Comparison of ENCODE assay signal across 7 cellular contexts in the genomic region with DNA sequence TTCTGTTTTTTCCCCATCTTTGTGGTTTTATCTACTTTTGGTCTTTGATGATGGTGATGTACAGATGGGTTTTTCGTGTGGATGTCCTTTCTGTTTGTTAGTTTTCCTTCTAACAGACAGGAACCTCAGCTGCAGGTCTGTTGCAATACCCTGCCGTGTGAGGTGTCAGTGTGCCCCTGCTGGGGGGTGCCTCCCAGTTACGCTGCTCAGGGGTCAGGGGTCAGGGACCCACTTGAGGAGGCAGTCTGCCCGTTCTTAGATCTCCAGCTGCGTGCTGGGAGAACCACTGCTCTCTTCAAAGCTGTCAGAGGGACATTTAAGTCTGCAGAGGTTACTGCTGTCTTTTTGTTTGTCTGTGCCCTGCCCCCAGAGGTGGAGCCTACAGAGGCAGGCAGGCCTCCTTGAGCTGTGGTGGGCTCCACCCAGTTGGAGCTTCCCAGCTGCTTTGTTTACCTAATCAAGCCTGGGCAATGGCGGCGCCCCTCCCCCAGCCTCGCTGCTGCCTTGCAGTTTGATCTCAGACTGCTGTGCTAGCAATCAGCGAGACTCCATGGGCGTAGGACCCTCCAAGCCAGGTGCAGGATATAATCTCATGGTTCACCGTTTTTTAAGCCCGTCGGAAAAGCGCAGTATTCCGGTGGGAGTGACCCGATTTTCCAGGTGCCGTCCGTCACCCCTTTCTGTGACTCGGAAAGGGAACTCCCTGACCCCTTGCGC.
DNase-seq lines count a peak whose midpoint lies in the region; ATAC-seq and TF ChIP-seq lines count a peak whose summit lies in the region.
"Not testable (repeated sequence)": the region's sequence is repeated elsewhere in the genome, so short reads cannot be mapped to it uniquely, and the experiment has no call there.

No MANE protein-coding gene starts in this region.

- peak overlapping the region; percentile 62 for H4K12ac ChIP-seq in trophoblast cell (ENCODE audit: low read depth, low read length)

- CTCF ChIA-PET in mammary epithelial cell (lab: Charles Lee; ENCODE audit: low non-redundant PET): not testable (repeated sequence)

- not testable (repeated sequence) for H3K27me3 Mint-ChIP-seq in H9 (ENCODE audit: low read depth)

- H3K9me3 Mint-ChIP-seq in H9: not testable (repeated sequence)

- H3K4ac ChIP-seq in H9 (ENCODE audit: low read depth, low read length); mesendoderm (ENCODE audit: low read depth, low read length); trophoblast cell (ENCODE audit: low read depth, low read length): not testable (repeated sequence)

- not testable (repeated sequence) for H4K5ac ChIP-seq in H9 (ENCODE audit: insufficient read length, low read depth, low read length); mesendoderm (ENCODE audit: low read length)

- not testable (repeated sequence) for H2BK12ac ChIP-seq in H9 (ENCODE audit: insufficient read length, low read depth, low read length); trophoblast cell (ENCODE audit: low read length)

- not testable (repeated sequence) for H2BK5ac ChIP-seq in H9 (ENCODE audit: insufficient read length, low read length); mesendoderm (ENCODE audit: low read length); trophoblast cell (ENCODE audit: low read depth, low read length, poor library complexity)

- TF ChIP-seq CTCF in H9 (conservative IDR thresholded peaks at IDR 0.05); mammary epithelial cell (conservative IDR thresholded peaks at IDR 0.05 in 1 of 2, IDR thresholded peaks at IDR 0.05 in 1 of 2; ENCODE audit: extremely low read depth in 1 of 2, insufficient read depth in 1 of 2, low read depth in 1 of 2, low read length in 2 of 2): not testable (repeated sequence)

- H3K4me3 ChIP-seq in mammary epithelial cell (replicated peaks in 1 of 3; ENCODE audit: insufficient read depth in 1 of 3, low read depth in 2 of 3, low read length in 3 of 3) (peak overlapping the region in 2 of 3 experiments; percentile 47 to 51), iPS DF 6.9 (ENCODE audit: low read length) (peak overlapping the region; percentile 69; the same call in 1 of the 2 replicates), trophoblast cell (ENCODE audit: low read depth, low read length) (peak overlapping the region; percentile 60)
- not testable (repeated sequence) for H3K4me3 ChIP-seq in mesendoderm (ENCODE audit: low read length)

- not testable (repeated sequence) for H2BK120ac ChIP-seq in H9 (ENCODE audit: low read depth, low read length, poor library complexity, severe bottlenecking); mesendoderm (ENCODE audit: low read depth, low read length); trophoblast cell (ENCODE audit: insufficient read depth, low read length, poor library complexity)

- H3K79me2 ChIP-seq in H9 (ENCODE audit: insufficient read depth, low read length); mammary epithelial cell (ENCODE audit: insufficient read depth, low read length); mesendoderm (ENCODE audit: control insufficient read depth, insufficient read depth, low read length); trophoblast cell (ENCODE audit: control insufficient read depth, insufficient read depth, low read length, poor library complexity): not testable (repeated sequence)

- H4K8ac ChIP-seq in H9 (replicated peaks; ENCODE audit: insufficient read length, low read depth, low read length); mesendoderm (ENCODE audit: low read depth, low read length): not testable (repeated sequence)
- peak overlapping the region; percentile 65 for H4K8ac ChIP-seq in trophoblast cell (ENCODE audit: low read depth, low read length)

- H3K27me3 ChIP-seq in H9 (ENCODE audit: insufficient read depth, low read length); mammary epithelial cell (ENCODE audit: insufficient read depth, low read length); iPS DF 6.9 (ENCODE audit: control insufficient read depth, insufficient read depth, low read length); mesendoderm (ENCODE audit: insufficient read depth, low read length, poor library complexity); trophoblast cell (ENCODE audit: insufficient read depth, low read length): not testable (repeated sequence)

- DNase-seq in H9 (peak; percentile 63), NCI-H69 (lab: John Stamatoyannopoulos, UW) (peak; percentile 41), Right ventricle myocardium inferior (ENCODE audit: missing footprints) (peak; percentile 30), mesendoderm (peak; percentile 56), trophoblast cell (peak in 1 of 2 donors; percentile 23)
- not testable (repeated sequence) for DNase-seq in mammary epithelial cell; iPS DF 6.9 (ENCODE audit: low read depth, low spot score)

- intact Hi-C loops in mammary epithelial cell (cut with micrococcal nuclease); Right ventricle myocardium inferior (cut with DNase I): not testable (repeated sequence)

- H3K36me3 ChIP-seq in mammary epithelial cell (ENCODE audit: insufficient read depth, low read length); iPS DF 6.9 (ENCODE audit: control insufficient read depth, insufficient read depth, low read length); mesendoderm (ENCODE audit: control insufficient read depth, insufficient read depth, low read length); trophoblast cell (ENCODE audit: control insufficient read depth in 1 of 2, insufficient read depth in 2 of 2, low read length in 2 of 2): not testable (repeated sequence)

- H3K9me3 ChIP-seq in H9 (ENCODE audit: control insufficient read depth, low read depth, low read length); mammary epithelial cell (replicated peaks; ENCODE audit: insufficient read depth, low read length); iPS DF 6.9 (ENCODE audit: control insufficient read depth, insufficient read depth, low read length); trophoblast cell (ENCODE audit: insufficient read depth, low read depth, low read length): not testable (repeated sequence)

- H3K23me2 ChIP-seq in H9 (ENCODE audit: insufficient read length, low read depth, low read length, poor library complexity, severe bottlenecking): not testable (repeated sequence)

- H3K4me1 Mint-ChIP-seq in H9: not testable (repeated sequence)

- dilution Hi-C loops in mammary epithelial cell (cut with HindIII; ENCODE audit: low sequenced_read_pairs): not testable (repeated sequence)

- H2BK15ac ChIP-seq in H9 (ENCODE audit: low read depth, low read length); mesendoderm (replicated peaks; ENCODE audit: low read depth): not testable (repeated sequence)

- not testable (repeated sequence) for BruUV-seq in mammary epithelial cell (replicated peaks; lab: Mats Ljungman, UMichigan)

- WGBS in H9 (ENCODE audit: extremely low coverage, insufficient read length, low lambda C conversion rate): no CpG with 5 or more reads among the region's 20 CpGs
- 11% methylated on average over 8 of the region's 20 CpGs for WGBS in mammary epithelial cell (ENCODE audit: low coverage, missing lambda C conversion rate)
- WGBS in iPS DF 6.9 (ENCODE audit: insufficient coverage, insufficient read length): no CpG with 5 or more reads among the region's 20 CpGs
- no CpG with 5 or more reads among the region's 20 CpGs for WGBS in mesendoderm (ENCODE audit: extremely low coverage, insufficient coverage, low lambda C conversion rate)
- no CpG with 5 or more reads among the region's 20 CpGs for WGBS in trophoblast cell (ENCODE audit: extremely low coverage, insufficient coverage, insufficient read length)

- H3K79me1 ChIP-seq in H9 (ENCODE audit: insufficient read depth, low read depth, low read length, poor library complexity, severe bottlenecking); mesendoderm (ENCODE audit: low read length); trophoblast cell (ENCODE audit: low read length): not testable (repeated sequence)

- H3K27ac ChIP-seq in H9 (ENCODE audit: insufficient read length, low read depth, low read length); mammary epithelial cell (ENCODE audit: insufficient read depth, low read depth, low read length); iPS DF 6.9 (ENCODE audit: low read length); mesendoderm (ENCODE audit: low read depth, low read length); trophoblast cell (ENCODE audit: low read depth, low read length): not testable (repeated sequence)

- not testable (repeated sequence) for ATAC-seq in Right ventricle myocardium inferior

- H3K14ac ChIP-seq in H9 (ENCODE audit: insufficient read depth, low read length) (peak overlapping the region; percentile 90; the same call in 1 of the 2 replicates), trophoblast cell (ENCODE audit: low read length) (peak overlapping the region; percentile 51)

- H4K20me1 ChIP-seq in H9 (ENCODE audit: control insufficient read depth, insufficient read depth, insufficient read length); mammary epithelial cell (ENCODE audit: insufficient read depth, low read length): not testable (repeated sequence)

- H3K9ac ChIP-seq in H9 (ENCODE audit: extremely low read depth, insufficient read length, low read length) (peak overlapping the region; percentile 87), mammary epithelial cell (ENCODE audit: insufficient read depth, low read length) (peak overlapping the region; percentile 23)
- H3K9ac ChIP-seq in mesendoderm (ENCODE audit: low read length); trophoblast cell (ENCODE audit: low read length): not testable (repeated sequence)

- in situ Hi-C loops in mammary epithelial cell (cut with MboI; ENCODE audit: low sequenced_read_pairs in 2 of 2): not testable (repeated sequence)

- peak overlapping the region; percentile 81 to 83 for H3K4me3 Mint-ChIP-seq in H9

- not testable (repeated sequence) for H3K4me1 ChIP-seq in H9 (ENCODE audit: insufficient read depth, low read length); mammary epithelial cell (ENCODE audit: insufficient read depth, low read length); iPS DF 6.9 (ENCODE audit: control insufficient read depth, insufficient read depth, low read length); mesendoderm (ENCODE audit: control insufficient read depth, low read depth, low read length); trophoblast cell (ENCODE audit: control insufficient read depth in 1 of 2, insufficient read depth in 2 of 2, low read length in 2 of 2)

- not testable (repeated sequence) for H2AK5ac ChIP-seq in H9 (ENCODE audit: insufficient read length, low read length); mesendoderm (ENCODE audit: low read length); trophoblast cell (ENCODE audit: low read length)

- H3K23ac ChIP-seq in H9 (ENCODE audit: insufficient read length, low read depth, low read length); mesendoderm (ENCODE audit: low read length); trophoblast cell (ENCODE audit: low read length): not testable (repeated sequence)

- not testable (repeated sequence) for H2BK20ac ChIP-seq in H9 (ENCODE audit: low read depth, low read length, poor library complexity, severe bottlenecking)

- peak overlapping the region; percentile 36 for H3K4me2 ChIP-seq in H9 (ENCODE audit: insufficient read depth, insufficient read length, low read length)
- H3K4me2 ChIP-seq in mammary epithelial cell (ENCODE audit: insufficient read depth, low read depth, low read length): peak overlapping the region; percentile 57
- not testable (repeated sequence) for H3K4me2 ChIP-seq in mesendoderm (ENCODE audit: low read length)
- peak overlapping the region; percentile 29 for H3K4me2 ChIP-seq in trophoblast cell (ENCODE audit: low read length)

- H2AFZ ChIP-seq in H9 (ENCODE audit: low read length); trophoblast cell (ENCODE audit: insufficient read depth, low read length, poor library complexity): not testable (repeated sequence)
- H2AFZ ChIP-seq in mammary epithelial cell (ENCODE audit: low read depth, low read length): peak overlapping the region; percentile 79

- not testable (repeated sequence) for H3T11ph ChIP-seq in H9 (ENCODE audit: low read length)

- peak overlapping the region; percentile 82 for H3K18ac ChIP-seq in H9 (ENCODE audit: insufficient read length, low read depth, low read length)
- H3K18ac ChIP-seq in mesendoderm (ENCODE audit: low read length); trophoblast cell (ENCODE audit: low read length): not testable (repeated sequence)

- H4K91ac ChIP-seq in H9 (ENCODE audit: insufficient read length, low read depth, low read length): not testable (repeated sequence)
- peak overlapping the region; percentile 47 for H4K91ac ChIP-seq in trophoblast cell (ENCODE audit: low read depth, low read length)

- not testable (repeated sequence) for H3K36me3 Mint-ChIP-seq in H9 (ENCODE audit: insufficient read depth in 1 of 3, low read depth in 3 of 3)

- H3K27ac Mint-ChIP-seq in H9: peak overlapping the region; percentile 10 to 94 (median 83)

- not testable (repeated sequence) for H3K56ac ChIP-seq in H9 (ENCODE audit: insufficient read length, low read depth, low read length)
- peak overlapping the region; percentile 67 for H3K56ac ChIP-seq in mesendoderm (ENCODE audit: low read length)
